In the genomic region with DNA sequence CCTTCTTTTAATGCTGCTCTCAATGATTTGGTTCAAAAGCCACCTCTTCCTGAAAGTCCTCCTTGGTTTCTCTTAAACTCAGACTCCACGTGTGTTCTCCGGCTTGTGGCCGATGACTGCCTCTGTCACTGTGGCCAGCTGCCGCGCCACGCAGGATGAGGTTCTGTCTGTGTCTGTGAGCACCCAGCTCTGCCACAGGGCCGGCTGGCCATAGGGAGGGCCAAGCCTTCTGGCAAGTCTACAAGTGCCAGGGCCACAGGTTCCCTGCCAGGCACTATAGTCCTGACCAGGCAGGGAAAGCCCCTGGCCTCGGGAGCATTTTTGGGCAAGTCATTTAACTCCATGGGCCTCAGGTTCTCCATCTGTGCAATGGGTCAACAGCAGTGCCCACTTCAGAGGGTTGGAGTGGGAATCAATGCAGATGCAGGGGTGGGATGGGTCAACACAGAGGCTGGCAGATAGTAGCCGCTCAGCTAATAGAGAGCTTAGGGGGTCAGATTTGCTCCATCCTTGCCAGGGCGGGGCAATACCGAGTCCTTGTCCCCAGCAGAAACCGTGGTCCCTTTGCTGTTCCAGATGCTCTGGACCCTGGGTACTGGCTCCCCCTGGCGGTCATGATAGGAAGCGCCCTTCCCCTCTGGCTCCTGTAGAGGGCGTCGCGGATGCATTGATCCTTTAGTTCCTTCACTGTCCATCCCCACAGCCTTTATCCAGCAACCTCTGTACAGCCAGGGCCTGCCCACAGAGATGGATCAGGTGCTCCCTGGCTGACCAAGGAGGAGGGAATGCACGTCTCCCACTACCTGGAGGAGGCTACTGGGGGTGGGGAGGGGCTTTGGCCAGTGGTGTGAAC, we compare ENCODE assay signal across 9 cellular contexts. TPM values are rescaled to one million over a fixed set of nuclear protein-coding genes. Genes with fewer than 3 reads are reported as not detected.
DNase-seq lines count a peak whose midpoint lies in the region; ATAC-seq and TF ChIP-seq lines count a peak whose summit lies in the region.
"Had no signal": no experiment of that assay in that cellular context is flagged by ENCODE, and none has a peak within 500 bp of the region (broad histone marks: within the 10 kb centered on the region; RNA-seq: fewer than 3 reads in every experiment).

No MANE protein-coding gene starts in this region.

- peaks cover 0 to 2% of the 10 kb centered on the region in 2 donors for H3K27me3 Mint-ChIP-seq in CD8-positive, alpha-beta memory T cell
- H3K27me3 Mint-ChIP-seq in activated naive CD4-positive, alpha-beta T cell treated with anti-CD3 and anti-CD28 coated beads, Interleukin-2, amount 50 U/mL, for 24 hours = no peaks in the 10 kb centered on the region
- peaks cover 5% of the 10 kb centered on the region for H3K27me3 Mint-ChIP-seq in progenitor cell of endocrine pancreas

- no peak overlapping the region for H3K4me3 ChIP-seq in CD8-positive, alpha-beta memory T cell (ENCODE audit: low read length)
- no peak overlapping the region for H3K4me3 ChIP-seq in cardiac muscle cell

- no peaks in the 10 kb centered on the region for H3K36me3 Mint-ChIP-seq in CD8-positive, alpha-beta memory T cell
- H3K36me3 Mint-ChIP-seq in activated naive CD4-positive, alpha-beta T cell treated with anti-CD3 and anti-CD28 coated beads, Interleukin-2, amount 50 U/mL, for 24 hours = no peaks in the 10 kb centered on the region
- H3K36me3 Mint-ChIP-seq in progenitor cell of endocrine pancreas (ENCODE audit: insufficient read depth) = no peaks in the 10 kb centered on the region

- no peaks in the 10 kb centered on the region for H3K9me3 ChIP-seq in CD8-positive, alpha-beta memory T cell (ENCODE audit: low read length)
- no peaks in the 10 kb centered on the region for H3K9me3 ChIP-seq in cardiac muscle cell (ENCODE audit: low read depth)

- H3K4me3 Mint-ChIP-seq in CD8-positive, alpha-beta memory T cell = peak overlapping the region; percentile 41 to 88 (median 75)
- peak overlapping the region; percentile 33 for H3K4me3 Mint-ChIP-seq in activated naive CD4-positive, alpha-beta T cell treated with anti-CD3 and anti-CD28 coated beads, Interleukin-2, amount 50 U/mL, for 24 hours
- H3K4me3 Mint-ChIP-seq in progenitor cell of endocrine pancreas (ENCODE audit: low read depth) = no peak overlapping the region

- peaks cover 45 to 54% (median 46%) of the 10 kb centered on the region in 3 donors for H3K4me1 Mint-ChIP-seq in CD8-positive, alpha-beta memory T cell
- H3K4me1 Mint-ChIP-seq in activated naive CD4-positive, alpha-beta T cell treated with anti-CD3 and anti-CD28 coated beads, Interleukin-2, amount 50 U/mL, for 24 hours = peaks cover 20% of the 10 kb centered on the region
- H3K4me1 Mint-ChIP-seq in progenitor cell of endocrine pancreas (ENCODE audit: low read depth) = peaks cover 6% of the 10 kb centered on the region

- H3K27ac Mint-ChIP-seq in CD8-positive, alpha-beta memory T cell = peak overlapping the region; percentile 63 to 96 (median 83)
- peak overlapping the region; percentile 30 for H3K27ac Mint-ChIP-seq in activated naive CD4-positive, alpha-beta T cell treated with anti-CD3 and anti-CD28 coated beads, Interleukin-2, amount 50 U/mL, for 24 hours
- H3K27ac Mint-ChIP-seq in progenitor cell of endocrine pancreas = no peak overlapping the region

- CTCF ChIA-PET in CD8-positive, alpha-beta memory T cell (lab: Charles Lee) = interaction anchor here (0.6 to 6.4 kb wide), 27 partner anchors 9 to 250 kb away, joined by 3 to 215 read pairs (median 5); a partner anchor contains a TSS

- peaks cover 34% of the 10 kb centered on the region for H3K4me1 ChIP-seq in CD8-positive, alpha-beta memory T cell (ENCODE audit: insufficient read depth, low read length)
- H3K4me1 ChIP-seq in cardiac muscle cell (ENCODE audit: low read depth) = no peaks in the 10 kb centered on the region

- no peak overlapping the region for H3K27ac ChIP-seq in CD8-positive, alpha-beta memory T cell (ENCODE audit: low read depth, low read length)
- no peak overlapping the region for H3K27ac ChIP-seq in cardiac muscle cell

- ATAC-seq in GM21515 (IDR thresholded peaks at IDR 0.05; ENCODE audit: unreplicated experiment) = peak; percentile 64

- H3K36me3 ChIP-seq in CD8-positive, alpha-beta memory T cell (ENCODE audit: insufficient read depth, low read length) = no peaks in the 10 kb centered on the region
- H3K36me3 ChIP-seq in cardiac muscle cell = no peaks in the 10 kb centered on the region

- DNase-seq in CD8-positive, alpha-beta memory T cell = peak; percentile 75 to 88 (median 79)
- DNase-seq in NAMALWA (ENCODE audit: low spot score) (peak; percentile 88), SKM-1 (lab: John Stamatoyannopoulos, UW; ENCODE audit: unreplicated experiment) (peak; percentile 89), cardiac muscle cell (ENCODE audit: low read depth in 1 of 2, low spot score in 1 of 2) (peak; percentile 84 to 88), progenitor cell of endocrine pancreas (ENCODE audit: low spot score, unreplicated experiment) (peak; percentile 76), ureter (ENCODE audit: low spot score) (peak; percentile 83)

- POLR2A ChIA-PET in CD8-positive, alpha-beta memory T cell (lab: Charles Lee) = interaction anchor here (1.3 kb wide), 1 partner anchor 47 kb away, joined by 4 read pairs; no protein-coding TSS in a partner anchor

- no peaks in the 10 kb centered on the region for H3K9me3 Mint-ChIP-seq in CD8-positive, alpha-beta memory T cell
- H3K9me3 Mint-ChIP-seq in activated naive CD4-positive, alpha-beta T cell treated with anti-CD3 and anti-CD28 coated beads, Interleukin-2, amount 50 U/mL, for 24 hours = no peaks in the 10 kb centered on the region
- no peaks in the 10 kb centered on the region for H3K9me3 Mint-ChIP-seq in progenitor cell of endocrine pancreas (ENCODE audit: low read depth)

- no peaks in the 10 kb centered on the region for H3K27me3 ChIP-seq in CD8-positive, alpha-beta memory T cell (ENCODE audit: insufficient read depth, low read length, poor library complexity, severe bottlenecking)
- no peaks in the 10 kb centered on the region for H3K27me3 ChIP-seq in cardiac muscle cell

- TF ChIP-seq CTCF in cardiac muscle cell (IDR thresholded peaks at IDR 0.05; ENCODE audit: low read depth, low read length) (peak; percentile 100), progenitor cell of endocrine pancreas (IDR thresholded peaks at IDR 0.05; ENCODE audit: unreplicated experiment) (peak; percentile 100)

RNA-seq across cellular contexts. Expression of a gene that starts 19.3 kb away (rescaled TPM):
- not detected for total RNA-seq in CD8-positive, alpha-beta memory T cell
- polyA plus RNA-seq in CD8-positive, alpha-beta memory T cell = not detected
- total RNA-seq in cardiac muscle cell (not detected in 2 replicates), progenitor cell of endocrine pancreas (not detected in 2 replicates), ureter (2.2 TPM)
- polyA plus RNA-seq in cardiac muscle cell = 0.41 TPM in 1 of 2 replicates, not detected in the other
- total RNA-seq: T-helper 1 cell treated with Interleukin-12 subunit alpha and Interleukin-12 subunit beta and Interleukin-4 antibody, amounts not matched to agents 30 ng/mL and 1 ng/mL, for 36 hours had no signal

RNA-seq across cellular contexts. Expression of a gene that starts 20.4 kb away (rescaled TPM):
- 10 to 100 TPM; 25.8 to 29.8 TPM for total RNA-seq in CD8-positive, alpha-beta memory T cell
- polyA plus RNA-seq in CD8-positive, alpha-beta memory T cell = 51.9 TPM
- total RNA-seq in cardiac muscle cell = not detected in 2 replicates
- polyA plus RNA-seq in cardiac muscle cell = 0.15 and 0.21 TPM in 2 replicates
- total RNA-seq in progenitor cell of endocrine pancreas = 19.7 and 26.2 TPM in 2 replicates
- total RNA-seq in ureter = 201 TPM

RNA-seq across cellular contexts. Expression of a gene that starts 45.8 kb away (rescaled TPM):
- not detected for total RNA-seq in CD8-positive, alpha-beta memory T cell
- polyA plus RNA-seq in CD8-positive, alpha-beta memory T cell = not detected
- total RNA-seq in cardiac muscle cell (0.83 and 1.2 TPM in 2 replicates), progenitor cell of endocrine pancreas (5.6 and 6.8 TPM in 2 replicates), ureter (0.49 TPM)
- polyA plus RNA-seq in cardiac muscle cell = 2.0 and 3.4 TPM in 2 replicates
- total RNA-seq: T-helper 1 cell treated with Interleukin-12 subunit alpha and Interleukin-12 subunit beta and Interleukin-4 antibody, amounts not matched to agents 30 ng/mL and 1 ng/mL, for 36 hours had no signal

Comparison
In these comparisons a context has a peak if more than half of its experiments do, and no peak if none do; other contexts are left out.
1. RNA of a gene that starts 20.4 kb away (total RNA-seq): 201 TPM in ureter (single experiment), 25.8 to 29.8 TPM in CD8-positive, alpha-beta memory T cell and 19.7 to 26.2 TPM in progenitor cell of endocrine pancreas; not detected in cardiac muscle cell; every median in the first group is over 10 times any median in the second.
2. Peak in every context shown above with its lines, with median percentiles within 50 percentile points of each other: DNase-seq.